14 cellular contexts compared by ENCODE assay signal in the genomic region with DNA sequence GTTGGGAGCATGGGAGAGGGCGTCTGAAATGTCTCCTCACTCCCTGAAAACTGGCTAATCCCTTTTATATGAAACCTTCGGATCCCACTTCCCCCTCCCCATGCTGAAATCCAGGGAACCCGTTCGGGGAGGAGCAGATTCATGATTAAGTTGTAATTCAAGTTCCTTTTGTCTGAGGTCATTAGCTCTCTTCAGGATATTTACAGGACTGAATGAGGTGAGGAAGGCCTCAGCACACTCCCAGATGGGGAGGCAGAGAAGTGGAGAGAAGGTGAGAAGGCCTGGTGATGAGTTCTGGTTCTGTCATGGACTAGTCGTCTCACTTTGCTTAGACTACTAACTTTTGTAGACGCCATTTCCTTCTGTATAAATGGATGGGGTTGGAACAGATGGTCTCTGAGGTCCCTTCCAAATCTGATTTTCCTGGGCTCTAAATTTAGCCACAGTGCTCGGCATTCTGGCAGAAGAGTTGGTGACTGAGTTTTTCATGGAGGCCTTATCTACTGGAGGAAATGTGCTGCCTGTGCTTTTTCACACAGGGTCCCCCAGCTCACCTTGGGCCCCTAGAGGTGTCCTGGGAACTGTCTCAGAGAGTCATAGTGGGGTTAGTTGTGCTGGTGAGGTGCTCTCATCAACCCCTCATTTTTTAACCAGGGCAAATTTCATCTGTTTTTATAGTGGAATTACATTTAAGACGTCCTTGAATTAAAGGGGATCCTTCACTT.
"Had no signal": no experiment of that assay in that cellular context is flagged by ENCODE, and none has a peak within 500 bp of the region (broad histone marks: within the 10 kb centered on the region; RNA-seq: fewer than 3 reads in every experiment).

No MANE protein-coding gene starts in this region.

- ATAC-seq: activated T-helper 17 cell treated with anti-CD3 and anti-CD28 coated beads, Interleukin-2, amount 50 U/mL, for 72 hours; right lobe of liver; upper lobe of right lung had no signal

- DNase-seq: activated naive CD4-positive, alpha-beta T cell treated with Interleukin-2 at 50 U/mL for 16 hours; anterior cingulate cortex; dorsolateral prefrontal cortex; kidney; mesenchymal stem cell; ovary; right lobe of liver; stimulated activated CD4-positive, alpha-beta T cell treated with anti-CD3 and anti-CD28 coated beads, Interleukin-4, amount 100 ng/mL, for 4 hours; stimulated activated CD8-positive, alpha-beta memory T cell treated with anti-CD3 and anti-CD28 coated beads, Interleukin-4, amount 100 ng/mL, for 48 hours; upper lobe of right lung had no signal

- H3K4me3 ChIP-seq: breast epithelium, dorsolateral prefrontal cortex, ovary, right lobe of liver, smooth muscle cell, suprapubic skin, upper lobe of right lung had no signal

- H3K27me3 ChIP-seq: breast epithelium, dorsolateral prefrontal cortex, ovary, right lobe of liver, suprapubic skin, upper lobe of right lung had no signal

- H3K4me2 ChIP-seq: smooth muscle cell had no signal

- H3K36me3 ChIP-seq: breast epithelium, ovary, right lobe of liver, suprapubic skin, upper lobe of right lung had no signal

- H3K9me3 ChIP-seq: breast epithelium, ovary, right lobe of liver, suprapubic skin, upper lobe of right lung had no signal

- H3K27ac ChIP-seq: breast epithelium, dorsolateral prefrontal cortex, ovary, right lobe of liver, suprapubic skin, upper lobe of right lung had no signal

- H3K4me1 ChIP-seq: breast epithelium, right lobe of liver had no signal
